15 cellular contexts compared by ENCODE assay signal in genomic region chr4:7753931-7754465, GRCh38.
DNase-seq lines count a peak whose midpoint lies in the region; ATAC-seq and TF ChIP-seq lines count a peak whose summit lies in the region.
"Had no signal": no experiment of that assay in that cellular context is flagged by ENCODE, and none has a peak within 500 bp of the region (broad histone marks: within the 10 kb centered on the region; RNA-seq: fewer than 3 reads in every experiment).

No MANE protein-coding gene starts in this region.

- no peak overlapping the region for H2AFZ ChIP-seq in PC-9

- DNase-seq in Caco-2 = no peak
- DNase-seq in HFFc6 = no peak
- peak; percentile 74 to 86 for DNase-seq in PC-9
- no peak for DNase-seq in fibroblast of villous mesenchyme (ENCODE audit: low read depth)
- DNase-seq in activated CD8-positive, alpha-beta memory T cell treated with anti-CD3 and anti-CD28 coated beads, Interleukin-2, amount 50 U/mL, for 4 hours = no peak
- no peak for DNase-seq in activated T-cell treated with anti-CD3 and anti-CD28 coated beads, Interleukin-2, amount 50 U/mL, for 48 hours
- DNase-seq in left colon = no peak
- DNase-seq: CD4-positive, CD25-positive, alpha-beta regulatory T cell; HCEC 1CT; KBM-7; NCI-H1105; NCI-H187 treated with DMSO at 0.1 percent for 48 hours; NCI-H2171; NCI-H82 had no signal

- no peaks in the 10 kb centered on the region for H3K9me3 ChIP-seq in Caco-2
- no peaks in the 10 kb centered on the region for H3K9me3 ChIP-seq in PC-9 (ENCODE audit: insufficient read depth, low read depth)

- H3F3A ChIP-seq in PC-9 (ENCODE audit: insufficient read depth, low read depth) = peaks cover 42% of the 10 kb centered on the region

- peak overlapping the region; percentile 91 for H3K27ac ChIP-seq in PC-9

- peaks cover 63% of the 10 kb centered on the region for H3K79me2 ChIP-seq in PC-9 (ENCODE audit: low read depth)

- H3K4me1 ChIP-seq in Caco-2 = peaks cover 35% of the 10 kb centered on the region
- peaks cover 42% of the 10 kb centered on the region for H3K4me1 ChIP-seq in PC-9 (replicated peaks; ENCODE audit: insufficient read depth)

- H3K27ac Mint-ChIP-seq in Caco-2 (ENCODE audit: unreplicated experiment) = peak overlapping the region; percentile 62
- peak overlapping the region; percentile 29; the same call in 1 of the 2 replicates for H3K27ac Mint-ChIP-seq in HFFc6

- H3K9me2 ChIP-seq in PC-9 (ENCODE audit: insufficient read depth) = no peaks in the 10 kb centered on the region

- BruUV-seq in Caco-2 (replicated peaks; lab: Mats Ljungman, UMichigan) (no TSS peak), PC-9 (replicated peaks; lab: Mats Ljungman, UMichigan) (TSS peak; percentile 81)

- H3K27me3 Mint-ChIP-seq in Caco-2 (ENCODE audit: insufficient read depth, unreplicated experiment) (no peaks in the 10 kb centered on the region), HFFc6 (ENCODE audit: insufficient read depth) (peaks cover 50% of the 10 kb centered on the region)
- H3K27me3 Mint-ChIP-seq: CD4-positive, CD25-positive, alpha-beta regulatory T cell had no signal

- POLR2A ChIA-PET in Caco-2 (lab: Charles Lee) = no interaction called here
- POLR2A ChIA-PET in PC-9 (lab: Charles Lee; ENCODE audit: unreplicated experiment) = interaction anchor here (0.6 to 0.7 kb wide), 5 partner anchors 10 to 1274 kb away, joined by 3 to 6 read pairs (median 3); partner anchors contain the start of gene GRPEL1

- TF ChIP-seq CTCF in Caco-2 (IDR thresholded peaks at IDR 0.05; ENCODE audit: insufficient read depth in 1 of 2, low read depth in 1 of 2, low read length in 1 of 2, severe bottlenecking in 1 of 2, unreplicated experiment in 1 of 2) (no peak), HFFc6 (IDR thresholded peaks at IDR 0.05) (no peak), PC-9 (conservative IDR thresholded peaks at IDR 0.05) (no peak), fibroblast of villous mesenchyme (IDR thresholded peaks at IDR 0.05; ENCODE audit: insufficient read depth, low read depth, low read length) (no peak)

- H3K36me3 Mint-ChIP-seq in Caco-2 (ENCODE audit: insufficient read depth, unreplicated experiment) (peaks cover 50% of the 10 kb centered on the region), HFFc6 (ENCODE audit: low read depth) (peaks cover 12% of the 10 kb centered on the region)
- H3K36me3 Mint-ChIP-seq: CD4-positive, CD25-positive, alpha-beta regulatory T cell had no signal

- intact Hi-C loops in Caco-2 (cut with micrococcal nuclease; ENCODE audit: unreplicated experiment) (no loop called here), PC-9 (cut with micrococcal nuclease; ENCODE audit: unreplicated experiment) (loop anchor here (10.0 kb wide), 1 partner anchor 99 kb away; no protein-coding TSS in a partner anchor), left colon (cut with DNase I, micrococcal nuclease) (no loop called here)

- H3K4me3 ChIP-seq in Caco-2 (ENCODE audit: low read depth, low read length) (no peak overlapping the region), PC-9 (peak overlapping the region; percentile 100), fibroblast of villous mesenchyme (ENCODE audit: low read depth, low read length) (peak overlapping the region; percentile 32)

- no peaks in the 10 kb centered on the region; the same call in 1 of the 2 replicates for H3K36me3 ChIP-seq in Caco-2 (ENCODE audit: control insufficient read depth, insufficient read depth, low read length)
- H3K36me3 ChIP-seq in PC-9 (ENCODE audit: low read depth) = no peaks in the 10 kb centered on the region; the same call in 1 of the 2 replicates

- H3K9me3 Mint-ChIP-seq in Caco-2 (ENCODE audit: unreplicated experiment) (no peaks in the 10 kb centered on the region), HFFc6 (peaks cover 4% of the 10 kb centered on the region; the same call in 1 of the 2 replicates)
- H3K9me3 Mint-ChIP-seq: CD4-positive, CD25-positive, alpha-beta regulatory T cell had no signal

- H3K4me3 Mint-ChIP-seq in Caco-2 (ENCODE audit: unreplicated experiment) (no peak overlapping the region), HFFc6 (no peak overlapping the region)

- H3K27me3 ChIP-seq in Caco-2 (replicated peaks; ENCODE audit: control insufficient read depth, insufficient read depth, low read length) (no peaks in the 10 kb centered on the region), PC-9 (ENCODE audit: insufficient read depth, low read depth) (no peaks in the 10 kb centered on the region)

- ATAC-seq in GM21825 (IDR thresholded peaks at IDR 0.05; ENCODE audit: unreplicated experiment) (no peak), left colon (no peak)

- peaks cover 27% of the 10 kb centered on the region for H3K4me1 Mint-ChIP-seq in Caco-2 (ENCODE audit: low read depth, unreplicated experiment)
- peaks cover 17% of the 10 kb centered on the region for H3K4me1 Mint-ChIP-seq in HFFc6 (ENCODE audit: low read depth)

- peak overlapping the region; percentile 98 for H3K4me2 ChIP-seq in PC-9

- H4K20me1 ChIP-seq in PC-9 (ENCODE audit: insufficient read depth) = peaks cover 44% of the 10 kb centered on the region

- CTCF ChIA-PET in Caco-2 (lab: Charles Lee) (no interaction called here), PC-9 (lab: Charles Lee) (no interaction called here)

Comparison
In these comparisons a context has a peak if more than half of its experiments do, and no peak if none do; other contexts are left out.
1. DNase-seq: peak in PC-9 (2 of 2); none in Caco-2 (0 of 2), HFFc6 (single experiment), fibroblast of villous mesenchyme (single experiment), activated CD8-positive, alpha-beta memory T cell treated with anti-CD3 and anti-CD28 coated beads, Interleukin-2, amount 50 U/mL, for 4 hours (single experiment), activated T-cell treated with anti-CD3 and anti-CD28 coated beads, Interleukin-2, amount 50 U/mL, for 48 hours (0 of 2) and left colon (0 of 2).